In genomic region chr9:128851779-128852600, GRCh38 we compare ENCODE assay signal across 8 cellular contexts. TPM values are rescaled to one million over a fixed set of nuclear protein-coding genes. Genes with fewer than 3 reads are reported as not detected.
DNase-seq lines count a peak whose midpoint lies in the region; ATAC-seq and TF ChIP-seq lines count a peak whose summit lies in the region.
"Not testable (repeated sequence)": the region's sequence is repeated elsewhere in the genome, so short reads cannot be mapped to it uniquely, and the experiment has no call there.

No MANE protein-coding gene starts in this region.

- ATAC-seq in left lobe of liver: peak; percentile 94

- TF ChIP-seq CTCF in GM12872 (IDR thresholded peaks at IDR 0.05; ENCODE audit: insufficient read depth, low read depth, low read length) (0 out of 3 replicates have a peak, but pooled peaks have one; percentile 20), retinal pigment epithelial cell (conservative IDR thresholded peaks at IDR 0.05; ENCODE audit: low read depth, low read length) (peak; percentile 27)

- H3K4me3 ChIP-seq in retinal pigment epithelial cell (ENCODE audit: low read length): not testable (repeated sequence)

- DNase-seq in AML-193 (lab: John Stamatoyannopoulos, UW) (peak; percentile 38 to 55), NCI-H1694 treated with DMSO at 0.1 percent for 48 hours (lab: John Stamatoyannopoulos, UW) (peak; percentile 2), SIG-M5 treated with dmso at 0.1 percent for 504 hours (lab: John Stamatoyannopoulos, UW; ENCODE audit: unreplicated experiment) (peak; percentile 32), amniotic epithelial cell (ENCODE audit: low read depth) (peak; percentile 56), fibroblast of gingiva (ENCODE audit: low read depth) (peak; percentile 53)
- not testable (repeated sequence) for DNase-seq in left lobe of liver (ENCODE audit: low spot score); retinal pigment epithelial cell (ENCODE audit: low read depth)

RNA-seq across cellular contexts. Expression of gene SPOUT1, which starts 22.4 kb away (rescaled TPM):
- 36.7 TPM for total RNA-seq in left lobe of liver

RNA-seq across cellular contexts. Expression of gene KYAT1, which starts 29.8 kb away (rescaled TPM):
- 9.6 TPM for total RNA-seq in left lobe of liver

RNA-seq across cellular contexts. Expression of gene LRRC8A, which starts 29.9 kb away (rescaled TPM):
- total RNA-seq in left lobe of liver: 11.0 TPM

RNA-seq across cellular contexts. Expression of gene ENDOG, which starts 33.7 kb away (rescaled TPM):
- 53.0 TPM for total RNA-seq in left lobe of liver
